Comparison of ENCODE assay signal across 8 cellular contexts in the genomic region with DNA sequence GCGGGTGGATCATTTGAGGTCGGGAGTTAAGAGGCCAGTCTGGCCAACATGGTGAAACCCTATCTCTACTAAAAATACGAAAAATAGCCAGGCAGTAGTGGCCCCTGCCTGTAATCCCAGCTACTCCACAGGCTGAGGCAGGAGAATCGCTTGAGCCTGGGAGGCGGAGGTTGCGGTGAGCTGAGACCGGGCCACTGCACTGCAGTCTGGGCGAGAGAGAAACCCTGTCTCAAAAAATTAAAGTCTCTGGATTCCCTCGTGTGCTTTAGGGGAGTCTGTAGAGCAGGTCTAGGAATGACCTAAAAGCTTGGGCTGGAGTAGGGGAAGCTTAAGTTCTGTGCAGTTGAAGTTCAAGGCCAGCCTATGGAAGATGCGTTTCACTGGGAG. TPM values are rescaled to one million over a fixed set of nuclear protein-coding genes. Genes with fewer than 3 reads are reported as not detected.
DNase-seq lines count a peak whose midpoint lies in the region; ATAC-seq and TF ChIP-seq lines count a peak whose summit lies in the region.

No MANE protein-coding gene starts in this region.

- no peaks in the 10 kb centered on the region for H3K27me3 ChIP-seq in sigmoid colon

- H3K27ac ChIP-seq in sigmoid colon, result peak overlapping the region; percentile 87 to 100 (median 94)

- WGBS in sigmoid colon, 2 donors, result 75% methylated on average over 10 of the region's 10 CpGs

- peaks cover 3% of the 10 kb centered on the region for H3K36me3 Mint-ChIP-seq in T-helper 17 cell (ENCODE audit: low read depth)

- H3K4me1 Mint-ChIP-seq in T-helper 17 cell, result peaks cover 18% of the 10 kb centered on the region

- no peak for TF ChIP-seq CTCF in GM12875 (IDR thresholded peaks at IDR 0.05; ENCODE audit: borderline replicate concordance, insufficient read depth, low read depth, low read length)
- TF ChIP-seq CTCF in fibroblast of pulmonary artery (IDR thresholded peaks at IDR 0.05; ENCODE audit: low read length, missing control alignments), result no peak
- TF ChIP-seq CTCF in sigmoid colon (IDR thresholded peaks at IDR 0.05), result no peak

- peak overlapping the region; percentile 96 for H3K27ac Mint-ChIP-seq in T-helper 17 cell

- H3K9me3 ChIP-seq in T-helper 17 cell (ENCODE audit: control insufficient read depth, low read length, poor library complexity, severe bottlenecking) (no peaks in the 10 kb centered on the region), sigmoid colon (no peaks in the 10 kb centered on the region)

- H3K4me3 ChIP-seq in GM12875 (ENCODE audit: low read depth, low read length), result peak overlapping the region; percentile 93
- peak overlapping the region; percentile 77 for H3K4me3 ChIP-seq in fibroblast of pulmonary artery (replicated peaks; ENCODE audit: low read depth, low read length)
- H3K4me3 ChIP-seq in sigmoid colon, result peak overlapping the region; percentile 60 to 96 (median 66)

- no peak for TF ChIP-seq POLR2A in sigmoid colon (IDR thresholded peaks at IDR 0.05)

- no peak for ATAC-seq in T-helper 17 cell
- ATAC-seq in GM21447 (IDR thresholded peaks at IDR 0.05; ENCODE audit: unreplicated experiment), result no peak

- no peaks in the 10 kb centered on the region for H3K36me3 ChIP-seq in sigmoid colon

- no peak for TF ChIP-seq EP300 in sigmoid colon (IDR thresholded peaks at IDR 0.05)

- H3K4me3 Mint-ChIP-seq in T-helper 17 cell, result peak overlapping the region; percentile 99

- H3K4me1 ChIP-seq in sigmoid colon, result peaks cover 0 to 38% (median 34%) of the 10 kb centered on the region in 4 donors

- no peaks in the 10 kb centered on the region for H3K27me3 Mint-ChIP-seq in T-helper 17 cell

- DNase-seq in T-helper 17 cell, result no peak
- DNase-seq in fibroblast of pulmonary artery (ENCODE audit: low read depth), result no peak
- no peak for DNase-seq in sigmoid colon
- DNase-seq in ecto neural progenitor cell (ENCODE audit: low spot score), result no peak
- no peak for DNase-seq in RKO (ENCODE audit: low spot score)
- no peak for DNase-seq in A172 (ENCODE audit: low spot score)

- intact Hi-C loops in sigmoid colon (cut with DNase I), result loop anchor here (5.0 kb wide), 1 partner anchor 78 kb away; a partner anchor contains a TSS

RNA-seq across cellular contexts. Expression of a gene that starts 0.7 kb away (rescaled TPM):
- total RNA-seq in T-helper 17 cell, result 1 to 10 TPM; 6.3 to 7.9 TPM
- total RNA-seq in sigmoid colon, result 10 to 100 TPM; 17.8 to 32.1 (median 24.8) TPM
- polyA plus RNA-seq in sigmoid colon, result 1 to 10 TPM; 3.0 to 9.6 (median 7.8) TPM
- 20.3 and 26.4 TPM in 2 replicates for total RNA-seq in A172 (2014; rRNA removed; shearing (Covaris generic))

RNA-seq across cellular contexts. Expression of a gene that starts 13.0 kb away (rescaled TPM):
- total RNA-seq in T-helper 17 cell (10 to 100 TPM; 18.9 to 32.9 TPM), sigmoid colon (1 to 10 TPM; 6.1 to 9.6 (median 8.2) TPM)
- 10 to 100 TPM; 16.9 to 21.6 (median 19.4) TPM for polyA plus RNA-seq in sigmoid colon
- total RNA-seq in A172 (2014; rRNA removed; shearing (Covaris generic)), result 30.2 and 41.6 TPM in 2 replicates

RNA-seq across cellular contexts. Expression of a gene that starts 13.0 kb away (rescaled TPM):
- 1 to 10 TPM; 1.0 to 1.6 TPM for total RNA-seq in T-helper 17 cell
- 1 to 10 TPM in 2 of 4 donors, under 1 TPM in 1, not detected in 1; 0.36 to 2.5 (median 1.4) TPM for total RNA-seq in sigmoid colon
- 10 to 100 TPM in 1 of 3 donors, 1 to 10 TPM in 2; 2.4 to 34.9 (median 3.7) TPM for polyA plus RNA-seq in sigmoid colon
- total RNA-seq in A172 (2014; rRNA removed; shearing (Covaris generic)), result 32.9 and 33.8 TPM in 2 replicates

RNA-seq across cellular contexts. Expression of a gene that starts 33.2 kb away (rescaled TPM):
- total RNA-seq in T-helper 17 cell (not detected), sigmoid colon (not detected)
- not detected for polyA plus RNA-seq in sigmoid colon
- total RNA-seq in A172 (2014; rRNA removed; shearing (Covaris generic)), result not detected in 2 replicates

RNA-seq across cellular contexts. Expression of a gene that starts 55.2 kb away (rescaled TPM):
- total RNA-seq in T-helper 17 cell (not detected), sigmoid colon (1 to 10 TPM in 3 of 4 donors, under 1 TPM in 1; 0.33 to 10.0 (median 1.9) TPM)
- polyA plus RNA-seq in sigmoid colon, result 1 to 10 TPM in 1 of 3 donors, under 1 TPM in 1, not detected in 1; 0.60 to 1.5 TPM
- not detected in 2 replicates for total RNA-seq in A172 (2014; rRNA removed; shearing (Covaris generic))
